Comparison of ENCODE assay signal across 25 cellular contexts in the genomic region with DNA sequence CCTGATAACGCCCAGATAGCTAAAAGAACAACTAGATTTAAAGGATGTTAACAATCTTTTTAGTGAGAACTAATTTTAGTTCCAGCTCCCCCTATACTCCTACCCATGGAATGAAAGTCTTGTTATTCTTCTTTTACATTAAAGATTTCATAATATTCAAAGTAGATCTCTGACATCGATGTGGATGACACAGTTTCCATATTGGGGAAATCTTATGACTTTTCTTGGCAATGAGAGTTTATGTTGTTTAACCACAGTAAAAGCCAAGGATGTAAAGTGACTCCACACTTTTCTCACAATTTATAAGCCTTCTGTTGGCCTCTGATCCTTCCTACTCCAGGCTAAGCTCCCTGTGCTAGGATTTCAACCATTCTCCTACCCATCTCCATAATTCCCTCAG.
DNase-seq lines count a peak whose midpoint lies in the region; ATAC-seq and TF ChIP-seq lines count a peak whose summit lies in the region.
"Had no signal": no experiment of that assay in that cellular context is flagged by ENCODE, and none has a peak within 500 bp of the region (broad histone marks: within the 10 kb centered on the region; RNA-seq: fewer than 3 reads in every experiment).

No MANE protein-coding gene starts in this region.

- no peaks in the 10 kb centered on the region for H3F3A ChIP-seq in SK-N-SH (replicated peaks; ENCODE audit: insufficient read depth)

- H3K9me2 ChIP-seq in SK-N-SH = no peaks in the 10 kb centered on the region

- H3K4me1 ChIP-seq in SK-N-SH (ENCODE audit: control insufficient read depth in 1 of 2, insufficient read depth in 2 of 2, low read depth in 1 of 2, low read length in 1 of 2) (peaks cover 0 to 22% of the 10 kb centered on the region in 2 experiments; a peak in 3 of 4 replicates), mesendoderm (ENCODE audit: control insufficient read depth, low read depth, low read length) (peaks cover 17% of the 10 kb centered on the region)
- H3K4me1 ChIP-seq: body of pancreas, prostate gland, SJSA1 had no signal

- 72% methylated on average over 2 of the region's 2 CpGs for WGBS in SK-N-SH (ENCODE audit: low lambda C conversion rate)
- no CpG with 5 or more reads among the region's 2 CpGs for WGBS in mesendoderm (ENCODE audit: extremely low coverage, insufficient coverage, low lambda C conversion rate)

- H3K36me3 ChIP-seq in SK-N-SH (replicated peaks in 1 of 2; ENCODE audit: control insufficient read depth in 1 of 2, insufficient read depth in 2 of 2, low read length in 1 of 2) (no peaks in the 10 kb centered on the region), mesendoderm (ENCODE audit: control insufficient read depth, insufficient read depth, low read length) (no peaks in the 10 kb centered on the region)
- H3K36me3 ChIP-seq: prostate gland, SJSA1, spleen, transverse colon had no signal

- H2BK120ac ChIP-seq in mesendoderm (ENCODE audit: low read depth, low read length) = no peak overlapping the region

- H2AFZ ChIP-seq in SK-N-SH (ENCODE audit: low read depth) = peak overlapping the region; percentile 54; the same call in 1 of the 2 replicates

- ATAC-seq in SK-N-SH treated with all-trans-retinoic acid at 6 μM for 48 hours (no peak), HG03135 (IDR thresholded peaks at IDR 0.05; ENCODE audit: unreplicated experiment) (no peak)
- ATAC-seq: activated naive CD4-positive, alpha-beta T cell treated with anti-CD3 and anti-CD28 coated beads, Interleukin-2, amount 50 U/mL, for 72 hours; body of pancreas; HepG2; mucosa of descending colon; stimulated activated naive CD8-positive, alpha-beta T cell treated with anti-CD3 and anti-CD28 coated beads, Interleukin-15, Interleukin-2, amounts not matched to agents 100 U/mL and 50 U/mL, for 24 hours; T-helper 17 cell had no signal

- no peak overlapping the region for H3K56ac ChIP-seq in mesendoderm (ENCODE audit: low read length)

- H3K79me2 ChIP-seq in SK-N-SH (ENCODE audit: insufficient read depth) (no peaks in the 10 kb centered on the region), mesendoderm (ENCODE audit: control insufficient read depth, insufficient read depth, low read length) (no peaks in the 10 kb centered on the region)

- H4K20me1 ChIP-seq in SK-N-SH (ENCODE audit: insufficient read depth) = no peaks in the 10 kb centered on the region

- intact Hi-C loops in dorsolateral prefrontal cortex (cut with DNase I) = no loop called here

- H3K4ac ChIP-seq in mesendoderm (ENCODE audit: low read depth, low read length) = peak overlapping the region; percentile 68

- H3K27ac ChIP-seq in SK-N-SH (ENCODE audit: low read depth in 2 of 2, low read length in 1 of 2) (peak overlapping the region in 1 of 2 experiments; percentile 97; a peak in 2 of 4 replicates), dorsolateral prefrontal cortex (peak overlapping the region in 58 of 59 donors; percentile 9 to 92 (median 74)), mesendoderm (ENCODE audit: low read depth, low read length) (no peak overlapping the region)
- H3K27ac ChIP-seq: 22Rv1, body of pancreas, prostate gland, SJSA1, spleen, transverse colon had no signal

- H3K9me3 ChIP-seq in SK-N-SH = no peaks in the 10 kb centered on the region
- H3K9me3 ChIP-seq: body of pancreas, mucosa of descending colon, prostate gland, SJSA1, spleen, transverse colon had no signal

- H3K4me3 ChIP-seq in SK-N-SH (ENCODE audit: low read depth in 2 of 2, low read length in 1 of 2) (no peak overlapping the region), dorsolateral prefrontal cortex (no peak overlapping the region), mesendoderm (ENCODE audit: low read length) (no peak overlapping the region)
- H3K4me3 ChIP-seq: body of pancreas, mucosa of descending colon, prostate gland, SJSA1, spleen, transverse colon had no signal

- no peak overlapping the region for H4K8ac ChIP-seq in mesendoderm (ENCODE audit: low read depth, low read length)

- no peak for DNase-seq in SK-N-SH
- DNase-seq in dorsolateral prefrontal cortex = no peak
- DNase-seq in mesendoderm = no peak
- peak; percentile 55 for DNase-seq in stromal cell of bone marrow (ENCODE audit: low read depth)
- DNase-seq in NCI-H2029 (lab: John Stamatoyannopoulos, UW) = no peak
- DNase-seq in cerebellar nuclear complex (lab: John Stamatoyannopoulos, UW) = no peak
- DNase-seq: activated CD4-positive, alpha-beta T cell treated with anti-CD3 and anti-CD28 coated beads for 4 hours; body of pancreas; CD8-positive, alpha-beta memory T cell; mucosa of descending colon; NCI-H1105; NCI-H2107; NCI-H510A; spleen; stimulated activated CD4-positive, alpha-beta T cell treated with anti-CD3 and anti-CD28 coated beads, Interleukin-4, amount 100 ng/mL, for 4 hours; stimulated activated naive CD8-positive, alpha-beta T cell treated with anti-CD3 and anti-CD28 coated beads, Interleukin-15, Interleukin-2, amounts not matched to agents 100 U/mL and 50 U/mL, for 24 hours; T-helper 17 cell; transverse colon had no signal

- H3K9ac ChIP-seq in SK-N-SH = no peak overlapping the region
- H3K9ac ChIP-seq in mesendoderm (ENCODE audit: low read length) = no peak overlapping the region

- H3K79me1 ChIP-seq in mesendoderm (ENCODE audit: low read length) = no peaks in the 10 kb centered on the region

- no peak overlapping the region for H2AK5ac ChIP-seq in mesendoderm (ENCODE audit: low read length)

- CTCF ChIA-PET in SK-N-SH (lab: Yijun Ruan, JAX) = no interaction called here

- no peaks in the 10 kb centered on the region for H3K27me3 ChIP-seq in SK-N-SH (ENCODE audit: insufficient read depth)
- no peaks in the 10 kb centered on the region for H3K27me3 ChIP-seq in dorsolateral prefrontal cortex
- no peaks in the 10 kb centered on the region for H3K27me3 ChIP-seq in mesendoderm (ENCODE audit: insufficient read depth, low read length, poor library complexity)
- H3K27me3 ChIP-seq: body of pancreas, SJSA1, spleen, transverse colon had no signal

- H4K5ac ChIP-seq in mesendoderm (ENCODE audit: low read length) = no peak overlapping the region

- TF ChIP-seq EP300 in SK-N-SH (IDR thresholded peaks at IDR 0.05; ENCODE audit: borderline replicate concordance in 1 of 2, low read depth in 1 of 2, low read length in 1 of 2) = no peak

- TF ChIP-seq RAD21 in SK-N-SH (IDR thresholded peaks at IDR 0.05; ENCODE audit: low read length) = no peak

- H3K23ac ChIP-seq in mesendoderm (ENCODE audit: low read length) = no peak overlapping the region

- H2BK15ac ChIP-seq in mesendoderm (replicated peaks; ENCODE audit: low read depth) = no peak overlapping the region

- POLR2A ChIA-PET in SK-N-SH (lab: Yijun Ruan, JAX) = no interaction called here

- no peak overlapping the region for H2BK5ac ChIP-seq in mesendoderm (ENCODE audit: low read length)

- peak overlapping the region; percentile 71 for H3K18ac ChIP-seq in mesendoderm (ENCODE audit: low read length)

- no peak overlapping the region for H3K4me2 ChIP-seq in SK-N-SH
- H3K4me2 ChIP-seq in mesendoderm (ENCODE audit: low read length) = no peak overlapping the region

- TF ChIP-seq CTCF in SK-N-SH (IDR thresholded peaks at IDR 0.05) = no peak
- no peak for TF ChIP-seq CTCF in dorsolateral prefrontal cortex (IDR thresholded peaks at IDR 0.05 in 54 of 56, conservative IDR thresholded peaks at IDR 0.05 in 2 of 56; ENCODE audit: low read depth in 1 of 56, partially characterized antibody in 56 of 56)

TF ChIP-seq in SK-N-SH, 30 proteins besides CTCF, POLR2A, EP300 and RAD21:
- TF ChIP-seq ELF1 (IDR thresholded peaks at IDR 0.05) (no peak), RFX5 (IDR thresholded peaks at IDR 0.05; ENCODE audit: low read length) (no peak), FOXM1 (IDR thresholded peaks at IDR 0.05; ENCODE audit: low read depth) (no peak), CHD2 (IDR thresholded peaks at IDR 0.05; ENCODE audit: low read length, partially characterized antibody) (no peak), TEAD4 (IDR thresholded peaks at IDR 0.05; ENCODE audit: borderline replicate concordance, insufficient read depth) (no peak)

TF ChIP-seq in SK-N-SH treated with all-trans-retinoic acid at 6 μM for 48 hours, 23 proteins besides CTCF, POLR2A, EP300 and RAD21 (continues in another document):
- TF ChIP-seq, protein P1, sequence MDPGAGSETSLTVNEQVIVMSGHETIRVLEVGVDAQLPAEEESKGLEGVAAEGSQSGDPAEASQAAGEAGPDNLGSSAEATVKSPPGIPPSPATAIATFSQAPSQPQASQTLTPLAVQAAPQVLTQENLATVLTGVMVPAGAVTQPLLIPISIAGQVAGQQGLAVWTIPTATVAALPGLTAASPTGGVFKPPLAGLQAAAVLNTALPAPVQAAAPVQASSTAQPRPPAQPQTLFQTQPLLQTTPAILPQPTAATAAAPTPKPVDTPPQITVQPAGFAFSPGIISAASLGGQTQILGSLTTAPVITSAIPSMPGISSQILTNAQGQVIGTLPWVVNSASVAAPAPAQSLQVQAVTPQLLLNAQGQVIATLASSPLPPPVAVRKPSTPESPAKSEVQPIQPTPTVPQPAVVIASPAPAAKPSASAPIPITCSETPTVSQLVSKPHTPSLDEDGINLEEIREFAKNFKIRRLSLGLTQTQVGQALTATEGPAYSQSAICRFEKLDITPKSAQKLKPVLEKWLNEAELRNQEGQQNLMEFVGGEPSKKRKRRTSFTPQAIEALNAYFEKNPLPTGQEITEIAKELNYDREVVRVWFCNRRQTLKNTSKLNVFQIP (CRISPR knock-in tag; IDR thresholded peaks at IDR 0.05; ENCODE audit: borderline replicate concordance, low read depth) = no peak
- TF ChIP-seq ZNF565 (CRISPR knock-in tag; conservative IDR thresholded peaks at IDR 0.05; ENCODE audit: low read depth) (no peak), CSDC2 (CRISPR knock-in tag; IDR thresholded peaks at IDR 0.05) (no peak), ZNF70 (CRISPR knock-in tag; IDR thresholded peaks at IDR 0.05) (no peak), TCF4 (CRISPR knock-in tag; IDR thresholded peaks at IDR 0.05; ENCODE audit: borderline replicate concordance) (no peak), ESRRG (CRISPR knock-in tag; IDR thresholded peaks at IDR 0.05) (no peak)
- TF ChIP-seq, protein P2, sequence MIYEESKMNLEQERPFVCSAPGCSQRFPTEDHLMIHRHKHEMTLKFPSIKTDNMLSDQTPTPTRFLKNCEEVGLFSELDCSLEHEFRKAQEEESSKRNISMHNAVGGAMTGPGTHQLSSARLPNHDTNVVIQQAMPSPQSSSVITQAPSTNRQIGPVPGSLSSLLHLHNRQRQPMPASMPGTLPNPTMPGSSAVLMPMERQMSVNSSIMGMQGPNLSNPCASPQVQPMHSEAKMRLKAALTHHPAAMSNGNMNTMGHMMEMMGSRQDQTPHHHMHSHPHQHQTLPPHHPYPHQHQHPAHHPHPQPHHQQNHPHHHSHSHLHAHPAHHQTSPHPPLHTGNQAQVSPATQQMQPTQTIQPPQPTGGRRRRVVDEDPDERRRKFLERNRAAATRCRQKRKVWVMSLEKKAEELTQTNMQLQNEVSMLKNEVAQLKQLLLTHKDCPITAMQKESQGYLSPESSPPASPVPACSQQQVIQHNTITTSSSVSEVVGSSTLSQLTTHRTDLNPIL (CRISPR knock-in tag; IDR thresholded peaks at IDR 0.05; ENCODE audit: low read depth) = no peak
